Comparison of ENCODE assay signal across 8 cellular contexts in the genomic region with DNA sequence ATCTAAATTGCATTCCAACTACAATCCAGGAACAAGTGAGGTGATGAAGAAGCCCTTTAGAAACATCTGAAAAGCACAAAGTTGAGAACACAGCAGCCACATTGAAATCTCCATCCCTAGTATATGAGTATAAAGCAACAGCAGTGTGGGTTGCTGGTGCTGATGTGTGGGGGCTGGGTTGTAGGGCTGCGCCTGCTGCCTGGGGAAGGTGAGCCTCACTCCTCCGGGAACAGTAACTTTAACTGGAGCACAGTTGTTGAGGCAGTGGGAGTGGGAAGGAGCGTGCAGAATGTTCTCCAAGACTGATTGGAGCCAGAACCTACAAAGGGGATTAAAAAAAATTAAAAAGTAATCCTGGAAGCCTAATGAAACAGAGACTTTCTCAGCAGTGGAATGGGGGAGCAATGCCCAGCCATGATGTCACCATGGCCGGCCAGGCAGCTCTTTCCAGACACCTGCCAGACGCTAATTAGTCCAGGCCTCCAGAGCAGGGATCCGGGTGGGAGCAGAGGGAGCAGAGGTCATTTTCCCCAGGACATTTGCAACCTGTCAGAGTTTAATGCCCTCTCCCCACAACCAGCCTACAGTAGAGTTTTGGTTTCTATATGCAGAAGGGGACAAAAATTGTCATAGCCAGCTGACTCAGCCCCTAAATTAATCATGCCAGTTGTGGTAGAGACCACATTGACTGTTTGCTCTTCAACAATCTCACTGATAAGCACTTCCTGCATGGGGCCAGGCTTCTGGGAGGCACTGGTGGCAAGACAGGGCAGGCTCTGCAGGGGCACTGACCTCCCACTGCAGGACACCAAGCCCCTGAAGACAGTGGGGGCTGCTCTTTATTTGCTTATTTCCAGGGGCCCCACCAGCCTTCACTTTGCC.
A peak's percentile ranks its signal among the peaks of the same experiment; 100 is the strongest.
DNase-seq lines count a peak whose midpoint lies in the region; ATAC-seq and TF ChIP-seq lines count a peak whose summit lies in the region.

No MANE protein-coding gene starts in this region.

- no peaks in the 10 kb centered on the region for H3K9me3 ChIP-seq in sigmoid colon

- intact Hi-C loops in posterior vena cava (cut with DNase I) = no loop called here
- intact Hi-C loops in sigmoid colon (cut with DNase I) = no loop called here

- no peaks in the 10 kb centered on the region for H3K4me1 ChIP-seq in sigmoid colon

- DNase-seq in GM06990 (ENCODE audit: extremely low read depth, insufficient read length) = peak; percentile 7
- DNase-seq in activated T-cell treated with anti-CD3 and anti-CD28 coated beads, Interleukin-2, amount 50 U/mL, for 48 hours = peak; percentile 66 to 73
- peak; percentile 63 for DNase-seq in posterior vena cava (ENCODE audit: low spot score)
- DNase-seq in 8988T = no peak
- no peak for DNase-seq in sigmoid colon

- H3K27me3 ChIP-seq in GM06990 (replicated peaks; ENCODE audit: control insufficient read depth, insufficient read depth, low read length) (no peaks in the 10 kb centered on the region), sigmoid colon (no peaks in the 10 kb centered on the region)

- H3K4me3 ChIP-seq in GM06990 (replicated peaks; ENCODE audit: low read depth, low read length) (no peak overlapping the region), sigmoid colon (no peak overlapping the region)

- TF ChIP-seq CTCF in GM06990 (IDR thresholded peaks at IDR 0.05; ENCODE audit: insufficient read depth, low read length, poor library complexity, severe bottlenecking) = no peak
- TF ChIP-seq CTCF in sigmoid colon (IDR thresholded peaks at IDR 0.05) = no peak

- H3K36me3 ChIP-seq in GM06990 (ENCODE audit: control insufficient read depth, insufficient read depth, low read length) (no peaks in the 10 kb centered on the region), sigmoid colon (no peaks in the 10 kb centered on the region)

- TF ChIP-seq POLR2A in sigmoid colon (IDR thresholded peaks at IDR 0.05) = no peak

- no peak for TF ChIP-seq EP300 in sigmoid colon (IDR thresholded peaks at IDR 0.05)

- H3K27ac ChIP-seq in sigmoid colon = no peak overlapping the region

- 62 to 78% methylated on average over 6 of the region's 6 CpGs for WGBS in sigmoid colon, 2 donors

- ATAC-seq in HG03432 (IDR thresholded peaks at IDR 0.05; ENCODE audit: unreplicated experiment) = peak; percentile 90
- ATAC-seq in GM19351 (IDR thresholded peaks at IDR 0.05; ENCODE audit: unreplicated experiment) = no peak
- no peak for ATAC-seq in HG03520 (IDR thresholded peaks at IDR 0.05; ENCODE audit: unreplicated experiment)

Comparison
In these comparisons a context has a peak if more than half of its experiments do, and no peak if none do; other contexts are left out.
1. DNase-seq: peak in GM06990 (single experiment), activated T-cell treated with anti-CD3 and anti-CD28 coated beads, Interleukin-2, amount 50 U/mL, for 48 hours (2 of 2) and posterior vena cava (single experiment); none in 8988T (single experiment) and sigmoid colon (single experiment).